In genomic region chr16:68120496-68120895, GRCh38 we compare ENCODE assay signal across 2 cellular contexts.
A peak's percentile ranks its signal among the peaks of the same experiment; 100 is the strongest.
TF ChIP-seq lines count a peak whose summit lies in the region.

No MANE protein-coding gene starts in this region.

TF ChIP-seq in HEK293, 187 proteins besides CTCF, POLR2A, EP300 and RAD21:
- TF ChIP-seq ZBTB6 (tag by site-specific recombination; IDR thresholded peaks at IDR 0.05) (peak; percentile 80), ZNF121 (tag by site-specific recombination; IDR thresholded peaks at IDR 0.05) (0 out of 2 replicates have a peak, but pooled peaks have one; percentile 32)

TF ChIP-seq in HepG2, 621 proteins besides CTCF, POLR2A, EP300 and RAD21:
- TF ChIP-seq ZNF121 (CRISPR knock-in tag; IDR thresholded peaks at IDR 0.05) (peak; percentile 86), ZNF770 (CRISPR knock-in tag; IDR thresholded peaks at IDR 0.05) (0 out of 2 replicates have a peak, but pooled peaks have one; percentile 27), CEBPB (IDR thresholded peaks at IDR 0.05; ENCODE audit: borderline replicate concordance, low read depth, low read length) (peak; percentile 6; the same call in 1 of the 2 replicates)
